ENCODE assay signal across 2 cellular contexts in genomic region chrX:12946838-12947544, GRCh38.
TF ChIP-seq lines count a peak whose summit lies in the region.

No MANE protein-coding gene starts in this region.

TF ChIP-seq in H1, 55 proteins besides CTCF, POLR2A, EP300 and RAD21:
- TF ChIP-seq BACH1 (IDR thresholded peaks at IDR 0.05; ENCODE audit: low read length) (no peak), CREB1 (IDR thresholded peaks at IDR 0.05) (peak; percentile 47; the same call in 1 of the 2 replicates), ATF3 (IDR thresholded peaks at IDR 0.05; ENCODE audit: insufficient read depth, low read depth, low read length) (0 out of 2 replicates have a peak, but pooled peaks have one; percentile 20), RBBP5 (IDR thresholded peaks at IDR 0.05; ENCODE audit: borderline replicate concordance, low read depth, low read length) (no peak), TEAD4 (IDR thresholded peaks at IDR 0.05; ENCODE audit: low read depth, low read length) (peak; percentile 86), ATF2 (IDR thresholded peaks at IDR 0.05; ENCODE audit: low read length) (peak; percentile 23; the same call in 1 of the 2 replicates), SP1 (IDR thresholded peaks at IDR 0.05; ENCODE audit: low read depth, low read length) (0 out of 2 replicates have a peak, but pooled peaks have one; percentile 13), CEBPB (IDR thresholded peaks at IDR 0.05; ENCODE audit: low read depth, low read length) (no peak)

TF ChIP-seq in GM12891, 5 proteins besides CTCF, POLR2A, EP300 and RAD21:
- TF ChIP-seq SPI1 (IDR thresholded peaks at IDR 0.05; ENCODE audit: low read depth, low read length) (no peak), TAF1 (IDR thresholded peaks at IDR 0.05; ENCODE audit: low read depth, low read length) (no peak), PAX5 (IDR thresholded peaks at IDR 0.05; ENCODE audit: insufficient read depth, low read length, severe bottlenecking) (no peak), POU2F2 (IDR thresholded peaks at IDR 0.05; ENCODE audit: low read depth, low read length) (no peak), POLR2AphosphoS5 (IDR thresholded peaks at IDR 0.05; ENCODE audit: low read depth, low read length) (no peak)
